1 cellular context compared by ENCODE assay signal in the genomic region with DNA sequence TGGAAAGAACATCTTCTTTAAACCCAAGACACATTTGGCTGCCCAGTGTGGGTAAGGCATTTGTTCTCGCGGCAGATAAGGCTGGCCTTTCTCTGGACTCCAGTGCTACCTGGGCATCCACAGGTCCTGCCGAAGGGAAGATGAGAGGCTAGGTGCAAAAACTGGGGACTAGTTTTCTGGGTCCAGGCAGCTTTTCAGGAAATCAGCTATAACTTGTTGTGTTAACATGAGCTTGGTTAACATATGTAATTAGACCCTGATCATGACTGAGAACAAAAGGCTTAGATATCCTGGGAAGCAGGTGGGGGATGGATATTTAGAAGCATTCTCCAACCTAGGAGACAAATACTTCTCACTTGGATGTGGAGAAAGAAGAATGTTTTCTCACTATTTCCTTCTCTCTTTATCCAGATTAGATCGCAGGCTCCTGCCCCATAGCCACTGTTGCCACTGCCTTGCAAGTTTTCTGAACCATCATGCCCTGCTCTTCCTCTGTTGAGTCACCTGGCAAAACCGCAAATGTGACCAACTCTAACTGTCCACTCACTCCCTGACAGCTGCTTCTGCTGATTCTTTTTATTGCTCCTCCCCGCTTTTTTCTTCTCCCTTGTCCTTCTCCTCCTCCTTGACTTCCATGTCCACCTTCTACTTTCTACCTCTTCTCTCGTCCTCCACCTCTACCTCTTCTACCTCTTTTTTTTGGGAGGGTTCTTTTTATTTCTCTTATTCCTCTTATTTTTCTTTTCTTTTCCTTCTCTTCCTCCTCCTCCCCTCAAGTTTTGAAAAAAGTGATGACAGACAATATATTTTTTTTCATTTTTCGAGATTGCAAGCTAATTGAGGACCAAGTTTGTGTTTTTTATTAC.
TF ChIP-seq lines count a peak whose summit lies in the region.

No MANE protein-coding gene starts in this region.

TF ChIP-seq in K562, 482 proteins besides CTCF, POLR2A, EP300 and RAD21 (continued from another document and continues in another):
- TF ChIP-seq HMGN3 (IDR thresholded peaks at IDR 0.05; ENCODE audit: borderline replicate concordance, extremely low read depth, insufficient read length, low read depth, low read length), result no peak
- TF ChIP-seq, protein P1, sequence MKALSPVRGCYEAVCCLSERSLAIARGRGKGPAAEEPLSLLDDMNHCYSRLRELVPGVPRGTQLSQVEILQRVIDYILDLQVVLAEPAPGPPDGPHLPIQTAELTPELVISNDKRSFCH (CRISPR knock-in tag; IDR thresholded peaks at IDR 0.05), result no peak
- TF ChIP-seq, protein P1 (tag; IDR thresholded peaks at IDR 0.05), result no peak
- no peak for TF ChIP-seq POLR3G (IDR thresholded peaks at IDR 0.05; ENCODE audit: extremely low read depth, insufficient read length, insufficient replicate concordance)
- no peak for TF ChIP-seq NR2C2 (CRISPR knock-in tag; IDR thresholded peaks at IDR 0.05)
- TF ChIP-seq NR2C2 (tag; IDR thresholded peaks at IDR 0.05), result peak; percentile 21; the same call in 1 of the 2 replicates
- TF ChIP-seq, protein P2, sequence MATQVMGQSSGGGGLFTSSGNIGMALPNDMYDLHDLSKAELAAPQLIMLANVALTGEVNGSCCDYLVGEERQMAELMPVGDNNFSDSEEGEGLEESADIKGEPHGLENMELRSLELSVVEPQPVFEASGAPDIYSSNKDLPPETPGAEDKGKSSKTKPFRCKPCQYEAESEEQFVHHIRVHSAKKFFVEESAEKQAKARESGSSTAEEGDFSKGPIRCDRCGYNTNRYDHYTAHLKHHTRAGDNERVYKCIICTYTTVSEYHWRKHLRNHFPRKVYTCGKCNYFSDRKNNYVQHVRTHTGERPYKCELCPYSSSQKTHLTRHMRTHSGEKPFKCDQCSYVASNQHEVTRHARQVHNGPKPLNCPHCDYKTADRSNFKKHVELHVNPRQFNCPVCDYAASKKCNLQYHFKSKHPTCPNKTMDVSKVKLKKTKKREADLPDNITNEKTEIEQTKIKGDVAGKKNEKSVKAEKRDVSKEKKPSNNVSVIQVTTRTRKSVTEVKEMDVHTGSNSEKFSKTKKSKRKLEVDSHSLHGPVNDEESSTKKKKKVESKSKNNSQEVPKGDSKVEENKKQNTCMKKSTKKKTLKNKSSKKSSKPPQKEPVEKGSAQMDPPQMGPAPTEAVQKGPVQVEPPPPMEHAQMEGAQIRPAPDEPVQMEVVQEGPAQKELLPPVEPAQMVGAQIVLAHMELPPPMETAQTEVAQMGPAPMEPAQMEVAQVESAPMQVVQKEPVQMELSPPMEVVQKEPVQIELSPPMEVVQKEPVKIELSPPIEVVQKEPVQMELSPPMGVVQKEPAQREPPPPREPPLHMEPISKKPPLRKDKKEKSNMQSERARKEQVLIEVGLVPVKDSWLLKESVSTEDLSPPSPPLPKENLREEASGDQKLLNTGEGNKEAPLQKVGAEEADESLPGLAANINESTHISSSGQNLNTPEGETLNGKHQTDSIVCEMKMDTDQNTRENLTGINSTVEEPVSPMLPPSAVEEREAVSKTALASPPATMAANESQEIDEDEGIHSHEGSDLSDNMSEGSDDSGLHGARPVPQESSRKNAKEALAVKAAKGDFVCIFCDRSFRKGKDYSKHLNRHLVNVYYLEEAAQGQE (CRISPR knock-in tag; IDR thresholded peaks at IDR 0.05; ENCODE audit: low read depth), result no peak
- TF ChIP-seq, protein P3, sequence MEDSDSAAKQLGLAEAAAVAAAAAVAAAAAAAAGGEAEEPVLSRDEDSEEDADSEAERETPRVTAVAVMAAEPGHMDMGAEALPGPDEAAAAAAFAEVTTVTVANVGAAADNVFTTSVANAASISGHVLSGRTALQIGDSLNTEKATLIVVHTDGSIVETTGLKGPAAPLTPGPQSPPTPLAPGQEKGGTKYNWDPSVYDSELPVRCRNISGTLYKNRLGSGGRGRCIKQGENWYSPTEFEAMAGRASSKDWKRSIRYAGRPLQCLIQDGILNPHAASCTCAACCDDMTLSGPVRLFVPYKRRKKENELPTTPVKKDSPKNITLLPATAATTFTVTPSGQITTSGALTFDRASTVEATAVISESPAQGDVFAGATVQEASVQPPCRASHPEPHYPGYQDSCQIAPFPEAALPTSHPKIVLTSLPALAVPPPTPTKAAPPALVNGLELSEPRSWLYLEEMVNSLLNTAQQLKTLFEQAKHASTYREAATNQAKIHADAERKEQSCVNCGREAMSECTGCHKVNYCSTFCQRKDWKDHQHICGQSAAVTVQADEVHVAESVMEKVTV (CRISPR knock-in tag; IDR thresholded peaks at IDR 0.05), result peak; percentile 25; the same call in 1 of the 2 replicates
- TF ChIP-seq ZNF324 (CRISPR knock-in tag; IDR thresholded peaks at IDR 0.05), result no peak
- TF ChIP-seq GABPA (tag; conservative IDR thresholded peaks at IDR 0.05; ENCODE audit: low read depth), result peak; percentile 46; the same call in 1 of the 2 replicates
- TF ChIP-seq TRIM28 (IDR thresholded peaks at IDR 0.05), result peak; percentile 75; the same call in 1 of the 2 replicates
- TF ChIP-seq ZNF699 (CRISPR knock-in tag; IDR thresholded peaks at IDR 0.05; ENCODE audit: insufficient replicate concordance), result no peak
- peak; percentile 49 for TF ChIP-seq NFIC (IDR thresholded peaks at IDR 0.05)
- TF ChIP-seq FOS (IDR thresholded peaks at IDR 0.05; ENCODE audit: extremely low read depth, insufficient read length), result peak; percentile 32
- TF ChIP-seq, protein P4, sequence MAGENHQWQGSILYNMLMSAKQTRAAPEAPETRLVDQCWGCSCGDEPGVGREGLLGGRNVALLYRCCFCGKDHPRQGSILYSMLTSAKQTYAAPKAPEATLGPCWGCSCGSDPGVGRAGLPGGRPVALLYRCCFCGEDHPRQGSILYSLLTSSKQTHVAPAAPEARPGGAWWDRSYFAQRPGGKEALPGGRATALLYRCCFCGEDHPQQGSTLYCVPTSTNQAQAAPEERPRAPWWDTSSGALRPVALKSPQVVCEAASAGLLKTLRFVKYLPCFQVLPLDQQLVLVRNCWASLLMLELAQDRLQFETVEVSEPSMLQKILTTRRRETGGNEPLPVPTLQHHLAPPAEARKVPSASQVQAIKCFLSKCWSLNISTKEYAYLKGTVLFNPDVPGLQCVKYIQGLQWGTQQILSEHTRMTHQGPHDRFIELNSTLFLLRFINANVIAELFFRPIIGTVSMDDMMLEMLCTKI (IDR thresholded peaks at IDR 0.05; ENCODE audit: partially characterized antibody), result no peak
- TF ChIP-seq NFXL1 (CRISPR knock-in tag; IDR thresholded peaks at IDR 0.05), result no peak
- TF ChIP-seq PHB2 (IDR thresholded peaks at IDR 0.05; ENCODE audit: low read depth), result peak; percentile 77
- no peak; the same call in 1 of the 2 replicates for TF ChIP-seq ZNF41 (CRISPR knock-in tag; conservative IDR thresholded peaks at IDR 0.05)
- TF ChIP-seq RBM22 (IDR thresholded peaks at IDR 0.05; ENCODE audit: low read depth, low read length, poor library complexity, severe bottlenecking), result no peak
- TF ChIP-seq, protein P5, sequence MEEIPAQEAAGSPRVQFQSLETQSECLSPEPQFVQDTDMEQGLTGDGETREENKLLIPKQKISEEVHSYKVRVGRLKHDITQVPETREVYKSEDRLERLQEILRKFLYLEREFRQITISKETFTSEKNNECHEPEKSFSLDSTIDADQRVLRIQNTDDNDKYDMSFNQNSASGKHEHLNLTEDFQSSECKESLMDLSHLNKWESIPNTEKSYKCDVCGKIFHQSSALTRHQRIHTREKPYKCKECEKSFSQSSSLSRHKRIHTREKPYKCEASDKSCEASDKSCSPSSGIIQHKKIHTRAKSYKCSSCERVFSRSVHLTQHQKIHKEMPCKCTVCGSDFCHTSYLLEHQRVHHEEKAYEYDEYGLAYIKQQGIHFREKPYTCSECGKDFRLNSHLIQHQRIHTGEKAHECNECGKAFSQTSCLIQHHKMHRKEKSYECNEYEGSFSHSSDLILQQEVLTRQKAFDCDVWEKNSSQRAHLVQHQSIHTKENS (CRISPR knock-in tag; IDR thresholded peaks at IDR 0.05), result no peak
- TF ChIP-seq XRCC4 (IDR thresholded peaks at IDR 0.05; ENCODE audit: extremely low read depth, insufficient read depth, insufficient read length), result no peak
- TF ChIP-seq DDX20 (tag; IDR thresholded peaks at IDR 0.05; ENCODE audit: low read depth), result no peak
- TF ChIP-seq ZFP36 (IDR thresholded peaks at IDR 0.05; ENCODE audit: low read depth, low read length, partially characterized antibody), result no peak
- TF ChIP-seq NCOR1 (IDR thresholded peaks at IDR 0.05), result peak; percentile 83
- TF ChIP-seq, protein P6, sequence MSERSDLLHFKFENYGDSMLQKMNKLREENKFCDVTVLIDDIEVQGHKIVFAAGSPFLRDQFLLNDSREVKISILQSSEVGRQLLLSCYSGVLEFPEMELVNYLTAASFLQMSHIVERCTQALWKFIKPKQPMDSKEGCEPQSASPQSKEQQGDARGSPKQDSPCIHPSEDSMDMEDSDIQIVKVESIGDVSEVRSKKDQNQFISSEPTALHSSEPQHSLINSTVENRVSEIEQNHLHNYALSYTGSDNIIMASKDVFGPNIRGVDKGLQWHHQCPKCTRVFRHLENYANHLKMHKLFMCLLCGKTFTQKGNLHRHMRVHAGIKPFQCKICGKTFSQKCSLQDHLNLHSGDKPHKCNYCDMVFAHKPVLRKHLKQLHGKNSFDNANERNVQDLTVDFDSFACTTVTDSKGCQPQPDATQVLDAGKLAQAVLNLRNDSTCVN (CRISPR knock-in tag; IDR thresholded peaks at IDR 0.05), result peak; percentile 90
- TF ChIP-seq BACH1 (tag; IDR thresholded peaks at IDR 0.05), result peak; percentile 56; the same call in 1 of the 2 replicates
- TF ChIP-seq NCOA2 (IDR thresholded peaks at IDR 0.05; ENCODE audit: partially characterized antibody in 2 of 2), result peak; percentile 54 to 58
- TF ChIP-seq, protein P7, sequence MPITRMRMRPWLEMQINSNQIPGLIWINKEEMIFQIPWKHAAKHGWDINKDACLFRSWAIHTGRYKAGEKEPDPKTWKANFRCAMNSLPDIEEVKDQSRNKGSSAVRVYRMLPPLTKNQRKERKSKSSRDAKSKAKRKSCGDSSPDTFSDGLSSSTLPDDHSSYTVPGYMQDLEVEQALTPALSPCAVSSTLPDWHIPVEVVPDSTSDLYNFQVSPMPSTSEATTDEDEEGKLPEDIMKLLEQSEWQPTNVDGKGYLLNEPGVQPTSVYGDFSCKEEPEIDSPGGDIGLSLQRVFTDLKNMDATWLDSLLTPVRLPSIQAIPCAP (CRISPR knock-in tag; IDR thresholded peaks at IDR 0.05; ENCODE audit: borderline replicate concordance), result no peak
- TF ChIP-seq, protein P8, sequence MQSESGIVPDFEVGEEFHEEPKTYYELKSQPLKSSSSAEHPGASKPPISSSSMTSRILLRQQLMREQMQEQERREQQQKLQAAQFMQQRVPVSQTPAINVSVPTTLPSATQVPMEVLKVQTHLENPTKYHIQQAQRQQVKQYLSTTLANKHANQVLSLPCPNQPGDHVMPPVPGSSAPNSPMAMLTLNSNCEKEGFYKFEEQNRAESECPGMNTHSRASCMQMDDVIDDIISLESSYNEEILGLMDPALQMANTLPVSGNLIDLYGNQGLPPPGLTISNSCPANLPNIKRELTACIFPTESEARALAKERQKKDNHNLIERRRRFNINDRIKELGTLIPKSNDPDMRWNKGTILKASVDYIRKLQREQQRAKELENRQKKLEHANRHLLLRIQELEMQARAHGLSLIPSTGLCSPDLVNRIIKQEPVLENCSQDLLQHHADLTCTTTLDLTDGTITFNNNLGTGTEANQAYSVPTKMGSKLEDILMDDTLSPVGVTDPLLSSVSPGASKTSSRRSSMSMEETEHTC (IDR thresholded peaks at IDR 0.05), result peak; percentile 86
- no peak for TF ChIP-seq TBP (optimal IDR thresholded peaks at IDR 0.05; ENCODE audit: low read depth, low read length)
- peak; percentile 4; the same call in 1 of the 2 replicates for TF ChIP-seq ZNF444 (CRISPR knock-in tag; IDR thresholded peaks at IDR 0.05)
- TF ChIP-seq GATAD2B (IDR thresholded peaks at IDR 0.05; ENCODE audit: borderline replicate concordance), result 0 out of 2 replicates have a peak, but pooled peaks have one; percentile 10
- TF ChIP-seq CHD1 (IDR thresholded peaks at IDR 0.05; ENCODE audit: low read length), result no peak
- no peak for TF ChIP-seq BMI1 (IDR thresholded peaks at IDR 0.05; ENCODE audit: low read length)
- no peak for TF ChIP-seq IRF2 (CRISPR knock-in tag; IDR thresholded peaks at IDR 0.05)
- TF ChIP-seq, protein P9, sequence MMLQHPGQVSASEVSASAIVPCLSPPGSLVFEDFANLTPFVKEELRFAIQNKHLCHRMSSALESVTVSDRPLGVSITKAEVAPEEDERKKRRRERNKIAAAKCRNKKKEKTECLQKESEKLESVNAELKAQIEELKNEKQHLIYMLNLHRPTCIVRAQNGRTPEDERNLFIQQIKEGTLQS (IDR thresholded peaks at IDR 0.05), result peak; percentile 94
- TF ChIP-seq, protein P9 (CRISPR knock-in tag; conservative IDR thresholded peaks at IDR 0.05), result no peak; the same call in 1 of the 2 replicates
- TF ChIP-seq CCAR2 (IDR thresholded peaks at IDR 0.05; ENCODE audit: low read depth, low read length), result no peak
- no peak for TF ChIP-seq ILK (tag; IDR thresholded peaks at IDR 0.05; ENCODE audit: borderline replicate concordance, low read depth)
- TF ChIP-seq ZNF217 (CRISPR knock-in tag; IDR thresholded peaks at IDR 0.05), result no peak
- TF ChIP-seq ZNF561 (CRISPR knock-in tag; conservative IDR thresholded peaks at IDR 0.05), result no peak
- TF ChIP-seq, protein P10, sequence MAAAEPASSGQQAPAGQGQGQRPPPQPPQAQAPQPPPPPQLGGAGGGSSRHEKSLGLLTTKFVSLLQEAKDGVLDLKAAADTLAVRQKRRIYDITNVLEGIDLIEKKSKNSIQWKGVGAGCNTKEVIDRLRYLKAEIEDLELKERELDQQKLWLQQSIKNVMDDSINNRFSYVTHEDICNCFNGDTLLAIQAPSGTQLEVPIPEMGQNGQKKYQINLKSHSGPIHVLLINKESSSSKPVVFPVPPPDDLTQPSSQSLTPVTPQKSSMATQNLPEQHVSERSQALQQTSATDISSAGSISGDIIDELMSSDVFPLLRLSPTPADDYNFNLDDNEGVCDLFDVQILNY (CRISPR knock-in tag; IDR thresholded peaks at IDR 0.05), result no peak
- TF ChIP-seq, protein P11, sequence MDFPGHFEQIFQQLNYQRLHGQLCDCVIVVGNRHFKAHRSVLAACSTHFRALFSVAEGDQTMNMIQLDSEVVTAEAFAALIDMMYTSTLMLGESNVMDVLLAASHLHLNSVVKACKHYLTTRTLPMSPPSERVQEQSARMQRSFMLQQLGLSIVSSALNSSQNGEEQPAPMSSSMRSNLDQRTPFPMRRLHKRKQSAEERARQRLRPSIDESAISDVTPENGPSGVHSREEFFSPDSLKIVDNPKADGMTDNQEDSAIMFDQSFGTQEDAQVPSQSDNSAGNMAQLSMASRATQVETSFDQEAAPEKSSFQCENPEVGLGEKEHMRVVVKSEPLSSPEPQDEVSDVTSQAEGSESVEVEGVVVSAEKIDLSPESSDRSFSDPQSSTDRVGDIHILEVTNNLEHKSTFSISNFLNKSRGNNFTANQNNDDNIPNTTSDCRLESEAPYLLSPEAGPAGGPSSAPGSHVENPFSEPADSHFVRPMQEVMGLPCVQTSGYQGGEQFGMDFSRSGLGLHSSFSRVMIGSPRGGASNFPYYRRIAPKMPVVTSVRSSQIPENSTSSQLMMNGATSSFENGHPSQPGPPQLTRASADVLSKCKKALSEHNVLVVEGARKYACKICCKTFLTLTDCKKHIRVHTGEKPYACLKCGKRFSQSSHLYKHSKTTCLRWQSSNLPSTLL (IDR thresholded peaks at IDR 0.05), result peak; percentile 67; the same call in 1 of the 2 replicates
